1 cellular context compared by ENCODE assay signal in the genomic region with DNA sequence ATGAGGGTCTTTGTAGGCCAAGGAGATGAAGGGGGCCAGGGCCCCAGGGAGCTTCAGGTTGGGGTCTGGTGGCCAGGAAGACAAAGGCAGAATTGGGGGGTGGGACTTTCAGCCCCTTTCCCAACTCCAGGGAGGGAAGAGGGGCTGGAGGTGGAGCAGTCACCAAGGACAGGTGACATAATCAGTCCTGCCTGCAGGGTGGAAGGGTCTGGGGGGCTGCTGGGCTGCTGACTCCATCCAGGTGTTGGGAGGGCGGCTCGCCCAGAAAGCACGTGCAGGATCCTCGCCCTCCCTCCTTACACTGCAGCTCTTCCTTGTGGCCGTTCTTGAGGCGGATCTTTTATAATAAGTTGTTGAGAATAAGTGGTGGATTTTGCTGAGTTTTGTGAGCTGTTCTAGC.
TF ChIP-seq lines count a peak whose summit lies in the region.

No MANE protein-coding gene starts in this region.

TF ChIP-seq in HEK293, 187 proteins besides CTCF, POLR2A, EP300 and RAD21 (continued from another document):
- TF ChIP-seq, protein P1, sequence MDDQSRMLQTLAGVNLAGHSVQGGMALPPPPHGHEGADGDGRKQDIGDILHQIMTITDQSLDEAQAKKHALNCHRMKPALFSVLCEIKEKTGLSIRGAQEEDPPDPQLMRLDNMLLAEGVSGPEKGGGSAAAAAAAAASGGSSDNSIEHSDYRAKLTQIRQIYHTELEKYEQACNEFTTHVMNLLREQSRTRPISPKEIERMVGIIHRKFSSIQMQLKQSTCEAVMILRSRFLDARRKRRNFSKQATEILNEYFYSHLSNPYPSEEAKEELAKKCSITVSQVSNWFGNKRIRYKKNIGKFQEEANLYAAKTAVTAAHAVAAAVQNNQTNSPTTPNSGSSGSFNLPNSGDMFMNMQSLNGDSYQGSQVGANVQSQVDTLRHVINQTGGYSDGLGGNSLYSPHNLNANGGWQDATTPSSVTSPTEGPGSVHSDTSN (CRISPR knock-in tag; IDR thresholded peaks at IDR 0.05) = no peak
- TF ChIP-seq BCL11B (tag by site-specific recombination; IDR thresholded peaks at IDR 0.05; ENCODE audit: low read depth) = no peak
